In the genomic region with DNA sequence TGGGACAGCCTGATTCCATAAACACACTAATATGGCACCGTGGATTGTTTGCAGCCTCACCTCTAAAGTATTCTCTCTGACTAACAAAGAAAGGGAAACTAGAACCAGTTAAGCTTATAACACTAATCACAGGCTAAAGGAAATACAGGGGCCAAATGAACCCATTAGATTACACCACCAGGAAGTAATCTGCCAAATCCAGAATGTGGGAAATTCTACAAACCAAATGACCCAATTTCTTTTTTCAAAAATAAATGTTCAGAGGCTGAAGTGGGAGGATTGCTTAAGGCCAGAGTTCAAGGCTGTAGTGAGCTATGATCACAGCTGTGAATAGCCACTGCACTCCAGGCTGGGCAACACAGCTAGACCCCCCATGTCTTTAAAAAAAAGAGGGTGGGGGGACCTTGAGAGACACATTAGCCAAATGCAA, we compare ENCODE assay signal across 2 cellular contexts.
TF ChIP-seq lines count a peak whose summit lies in the region.

No MANE protein-coding gene starts in this region.

TF ChIP-seq in IMR-90, 13 proteins besides CTCF, POLR2A, EP300 and RAD21:
- TF ChIP-seq CEBPB (IDR thresholded peaks at IDR 0.05; ENCODE audit: low read depth, low read length) (0 out of 2 replicates have a peak, but pooled peaks have one; percentile 13), BHLHE40 (IDR thresholded peaks at IDR 0.05; ENCODE audit: low read depth, low read length) (no peak), SMC3 (IDR thresholded peaks at IDR 0.05; ENCODE audit: low read depth, low read length) (no peak), CHD1 (IDR thresholded peaks at IDR 0.05; ENCODE audit: low read depth, low read length) (no peak)

TF ChIP-seq in GM12878, 131 proteins besides CTCF, POLR2A, EP300 and RAD21:
- TF ChIP-seq JUNB (IDR thresholded peaks at IDR 0.05) (peak; percentile 55), ZNF207 (IDR thresholded peaks at IDR 0.05; ENCODE audit: borderline replicate concordance) (no peak), SMAD1 (IDR thresholded peaks at IDR 0.05; ENCODE audit: low read depth, partially characterized antibody) (no peak), KLF5 (IDR thresholded peaks at IDR 0.05; ENCODE audit: partially characterized antibody) (no peak), IKZF2 (IDR thresholded peaks at IDR 0.05) (peak; percentile 49 to 64; a peak in 3 of 4 replicates)
